ENCODE assay signal across 18 cellular contexts in genomic region chr3:179133575-179133974, GRCh38.
"Had no signal": no experiment of that assay in that cellular context is flagged by ENCODE, and none has a peak within 500 bp of the region (broad histone marks: within the 10 kb centered on the region; RNA-seq: fewer than 3 reads in every experiment).

No MANE protein-coding gene starts in this region.

- H3K27me3 ChIP-seq: body of pancreas, cardiac muscle cell, heart left ventricle, ovary, vagina had no signal

- ATAC-seq: body of pancreas, heart left ventricle, left ventricle myocardium superior, natural killer cell had no signal

- H3K4me1 ChIP-seq: body of pancreas, heart left ventricle, prostate gland, vagina had no signal

- H3K36me3 ChIP-seq: cardiac muscle cell, heart left ventricle, ovary, prostate gland, thoracic aorta, vagina had no signal

- FAIRE-seq: islet of Langerhans had no signal

- DNase-seq: activated CD4-positive, alpha-beta memory T cell treated with anti-CD3 and anti-CD28 coated beads, Interleukin-2, amount 10 ng/mL, durations not matched to agents 7 days and 5 days; activated CD4-positive, alpha-beta T cell treated with anti-CD3 and anti-CD28 coated beads, Interleukin-2, amount 10 ng/mL, durations not matched to agents 24 days and 14 days; activated gamma-delta T cell; anterior cingulate cortex; body of pancreas; heart left ventricle; left ventricle myocardium superior; mammary epithelial cell; natural killer cell; ovary; stimulated activated CD4-positive, alpha-beta T cell treated with anti-CD3 and anti-CD28 coated beads, Interleukin-4, amount 100 ng/mL, for 24 hours; stimulated activated naive CD4-positive, alpha-beta T cell treated with Interleukin-2 at 50 U/mL for 16 hours had no signal

- H3K27ac ChIP-seq: body of pancreas, cardiac muscle cell, epithelial cell of prostate, heart left ventricle, ovary, prostate gland, thoracic aorta, vagina had no signal

- H3K4me3 ChIP-seq: body of pancreas, cardiac muscle cell, heart left ventricle, ovary, prostate gland, thoracic aorta, vagina had no signal

- H3K9me3 ChIP-seq: body of pancreas, heart left ventricle, ovary, prostate gland, thoracic aorta, vagina had no signal
